Comparison of ENCODE assay signal across 23 cellular contexts in the genomic region with DNA sequence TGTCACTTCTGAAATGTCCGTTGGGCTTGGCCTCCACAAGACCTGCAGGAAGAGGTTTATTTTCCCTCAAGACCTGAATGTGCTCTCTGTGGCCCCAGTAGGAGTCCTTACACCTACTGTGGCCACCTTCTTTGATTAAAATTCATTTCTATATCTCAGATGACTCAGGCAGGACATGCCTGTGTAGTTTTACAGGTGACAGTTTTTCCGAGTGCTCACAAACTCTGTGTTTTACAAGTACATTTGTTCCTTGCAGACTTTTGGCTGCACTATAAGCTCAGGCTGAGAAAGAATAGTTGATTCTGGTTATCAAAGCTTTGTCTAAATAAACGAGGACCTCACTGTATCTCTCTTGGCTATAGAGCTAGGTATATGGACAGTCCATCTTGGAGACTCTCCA.
"Had no signal": no experiment of that assay in that cellular context is flagged by ENCODE, and none has a peak within 500 bp of the region (broad histone marks: within the 10 kb centered on the region; RNA-seq: fewer than 3 reads in every experiment).

No MANE protein-coding gene starts in this region.

- H3K9me3 ChIP-seq: colonic mucosa had no signal

- ATAC-seq: effector memory CD8-positive, alpha-beta T cell; esophagus mucosa; foreskin keratinocyte; gastroesophageal sphincter; heart left ventricle; left colon; left lobe of liver; lower lobe of right lung; mucosa of descending colon had no signal

- H3K4me1 ChIP-seq: colonic mucosa, foreskin keratinocyte, gastroesophageal sphincter, heart left ventricle, left ventricle myocardium inferior, lower lobe of right lung had no signal

- H3K27ac ChIP-seq: colonic mucosa, epithelial cell of prostate, foreskin keratinocyte, gastroesophageal sphincter, hepatocyte, left ventricle myocardium inferior, lower lobe of right lung had no signal

- H3K27me3 ChIP-seq: colonic mucosa, foreskin keratinocyte, gastroesophageal sphincter, heart left ventricle, hepatocyte had no signal

- H3K4me3 ChIP-seq: colonic mucosa, gastroesophageal sphincter, heart left ventricle, hepatocyte, left ventricle myocardium inferior, lower lobe of right lung, mucosa of descending colon had no signal

- H3K79me2 ChIP-seq: hepatocyte had no signal

- H3K4me2 ChIP-seq: hepatocyte had no signal

- DNase-seq: colonic mucosa; cortex of kidney; effector CD8-positive, alpha-beta T cell; effector memory CD8-positive, alpha-beta T cell; endodermal cell; erythroblast; foreskin keratinocyte; heart left ventricle; hypothalamus; immature natural killer cell; islet precursor cell; kidney; kidney glomerular epithelial cell; left colon; left ventricle myocardium inferior; lower lobe of right lung; mesenchymal stem cell; mucosa of descending colon had no signal

- H2AFZ ChIP-seq: hepatocyte had no signal

- H3K36me3 ChIP-seq: colonic mucosa, gastroesophageal sphincter, heart left ventricle, left ventricle myocardium inferior, lower lobe of right lung had no signal
